11 cellular contexts compared by ENCODE assay signal in the genomic region with DNA sequence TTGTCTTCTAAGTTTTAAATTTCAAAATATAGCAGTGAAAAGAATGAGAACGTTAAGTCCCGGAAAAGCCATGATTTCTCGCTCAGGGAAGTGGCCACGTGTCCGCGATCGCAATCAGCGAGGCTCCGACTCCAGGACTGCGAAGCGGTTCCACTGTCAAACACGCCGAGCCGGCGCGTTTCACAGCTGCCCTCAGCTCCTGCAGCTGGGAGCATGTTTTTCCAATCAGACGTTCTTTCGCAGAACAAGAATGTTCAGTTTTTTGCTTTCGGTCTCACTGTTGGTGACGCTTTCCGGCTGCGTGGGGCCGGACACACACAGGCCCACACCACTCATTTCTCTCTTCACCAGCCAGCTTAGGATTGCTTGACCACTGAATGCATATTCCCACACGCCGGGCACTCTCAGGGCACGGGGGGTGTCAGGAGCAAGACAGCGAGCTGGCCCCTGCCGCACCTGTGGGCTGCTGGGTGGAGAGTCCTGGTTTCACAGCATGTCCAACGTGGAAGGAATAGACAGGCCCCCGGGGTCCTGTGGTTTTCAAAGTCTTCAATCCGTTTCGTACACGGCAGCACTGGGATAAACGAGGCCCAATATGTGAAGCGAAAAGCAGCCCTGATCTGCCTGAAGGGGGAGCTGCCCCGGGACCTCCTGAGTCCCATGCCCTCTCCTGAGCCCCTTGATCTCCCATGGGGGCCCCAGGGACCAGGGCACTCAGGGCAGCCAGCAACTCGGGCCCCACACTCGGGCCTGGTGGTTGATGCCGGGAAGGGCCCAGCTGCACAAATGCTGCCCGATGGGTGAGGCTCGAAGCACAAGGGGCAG. TPM values are rescaled to one million over a fixed set of nuclear protein-coding genes. Genes with fewer than 3 reads are reported as not detected.
DNase-seq lines count a peak whose midpoint lies in the region; ATAC-seq and TF ChIP-seq lines count a peak whose summit lies in the region.
"Had no signal": no experiment of that assay in that cellular context is flagged by ENCODE, and none has a peak within 500 bp of the region (broad histone marks: within the 10 kb centered on the region; RNA-seq: fewer than 3 reads in every experiment).

No MANE protein-coding gene starts in this region.

- H3K4me3 Mint-ChIP-seq in nephron progenitor cell, result no peak overlapping the region
- no peak overlapping the region for H3K4me3 Mint-ChIP-seq in activated T-cell treated with anti-CD3 and anti-CD28 coated beads, Interleukin-2, amount 50 U/mL, for 24 hours
- no peak overlapping the region for H3K4me3 Mint-ChIP-seq in naive thymus-derived CD4-positive, alpha-beta T cell

- DNase-seq in Right ventricle myocardium inferior (ENCODE audit: missing footprints), result peak; percentile 78
- DNase-seq in cardiac septum (ENCODE audit: low spot score), result no peak
- DNase-seq in nephron progenitor cell, result no peak
- no peak for DNase-seq in vagina (ENCODE audit: extremely low spot score in 2 of 2)
- DNase-seq in Kasumi-1 (lab: John Stamatoyannopoulos, UW), result no peak
- DNase-seq in activated T-cell treated with anti-CD3 and anti-CD28 coated beads, Interleukin-2, amount 50 U/mL, for 24 hours, result no peak
- no peak for DNase-seq in naive thymus-derived CD4-positive, alpha-beta T cell
- DNase-seq: activated T-cell treated with anti-CD3 and anti-CD28 coated beads for 4 hours, NCI-H1092 treated with DMSO at 0.1 percent for 48 hours had no signal

- no peaks in the 10 kb centered on the region for H3K27me3 ChIP-seq in gastroesophageal sphincter
- no peaks in the 10 kb centered on the region for H3K27me3 ChIP-seq in vagina
- H3K27me3 ChIP-seq in naive thymus-derived CD4-positive, alpha-beta T cell (ENCODE audit: control insufficient read depth in 2 of 2, insufficient read depth in 2 of 2, low read length in 2 of 2), result no peaks in the 10 kb centered on the region

- no peaks in the 10 kb centered on the region for H3K36me3 ChIP-seq in gastroesophageal sphincter
- no peaks in the 10 kb centered on the region for H3K36me3 ChIP-seq in vagina
- no peaks in the 10 kb centered on the region for H3K36me3 ChIP-seq in naive thymus-derived CD4-positive, alpha-beta T cell (ENCODE audit: control insufficient read depth in 2 of 3, insufficient read depth in 3 of 3, low read length in 3 of 3)

- no peak overlapping the region for H3K4me3 ChIP-seq in gastroesophageal sphincter
- no peak overlapping the region for H3K4me3 ChIP-seq in vagina
- H3K4me3 ChIP-seq in naive thymus-derived CD4-positive, alpha-beta T cell (ENCODE audit: low read length), result no peak overlapping the region
- H3K4me3 ChIP-seq: A549 had no signal

- H3K9me3 ChIP-seq in gastroesophageal sphincter (no peaks in the 10 kb centered on the region), vagina (no peaks in the 10 kb centered on the region)
- no peaks in the 10 kb centered on the region for H3K9me3 ChIP-seq in naive thymus-derived CD4-positive, alpha-beta T cell (ENCODE audit: control insufficient read depth in 2 of 3, low read length in 3 of 3)
- H3K9me3 ChIP-seq: A549 had no signal

- POLR2A ChIA-PET in naive thymus-derived CD4-positive, alpha-beta T cell (lab: Charles Lee), result no interaction called here

- intact Hi-C loops in Right ventricle myocardium inferior (cut with DNase I), result loop anchor here (2.0 to 5.0 kb wide), 2 partner anchors 39 to 55 kb away; no protein-coding TSS in a partner anchor
- intact Hi-C loops in cardiac septum (cut with DNase I), result loop anchor here (2.0 kb wide), 2 partner anchors 39 to 57 kb away; no protein-coding TSS in a partner anchor
- intact Hi-C loops in vagina (cut with DNase I), result loop anchor here (5.0 kb wide), 1 partner anchor 55 kb away; no protein-coding TSS in a partner anchor
- intact Hi-C loops in naive thymus-derived CD4-positive, alpha-beta T cell (cut with micrococcal nuclease), result no loop called here

- TF ChIP-seq EP300 in gastroesophageal sphincter (IDR thresholded peaks at IDR 0.05), result no peak

- H3K27ac Mint-ChIP-seq in nephron progenitor cell, result no peak overlapping the region
- no peak overlapping the region for H3K27ac Mint-ChIP-seq in activated T-cell treated with anti-CD3 and anti-CD28 coated beads, Interleukin-2, amount 50 U/mL, for 24 hours
- no peak overlapping the region for H3K27ac Mint-ChIP-seq in naive thymus-derived CD4-positive, alpha-beta T cell

- 29 to 85% methylated on average over 5 to 25 of the region's 41 CpGs for WGBS in gastroesophageal sphincter (ENCODE audit: low coverage in 1 of 2), 2 donors

- CTCF ChIA-PET in naive thymus-derived CD4-positive, alpha-beta T cell (lab: Charles Lee), result no interaction called here

- peaks cover 14% of the 10 kb centered on the region for H3K27me3 Mint-ChIP-seq in nephron progenitor cell (ENCODE audit: low read depth, poor library complexity)
- H3K27me3 Mint-ChIP-seq in activated T-cell treated with anti-CD3 and anti-CD28 coated beads, Interleukin-2, amount 50 U/mL, for 24 hours, result peaks cover 29% of the 10 kb centered on the region
- peaks cover 7 to 31% (median 13%) of the 10 kb centered on the region in 5 donors for H3K27me3 Mint-ChIP-seq in naive thymus-derived CD4-positive, alpha-beta T cell

- H3K9me3 Mint-ChIP-seq in nephron progenitor cell, result no peaks in the 10 kb centered on the region
- H3K9me3 Mint-ChIP-seq in activated T-cell treated with anti-CD3 and anti-CD28 coated beads, Interleukin-2, amount 50 U/mL, for 24 hours, result no peaks in the 10 kb centered on the region
- no peaks in the 10 kb centered on the region for H3K9me3 Mint-ChIP-seq in naive thymus-derived CD4-positive, alpha-beta T cell

- H3K27ac ChIP-seq in gastroesophageal sphincter (peak overlapping the region in 3 of 4 donors; percentile 57 to 80 (median 80)), vagina (peak overlapping the region; percentile 91)
- H3K27ac ChIP-seq in naive thymus-derived CD4-positive, alpha-beta T cell (ENCODE audit: low read depth, low read length), result no peak overlapping the region

- ATAC-seq in Right ventricle myocardium inferior (peak; percentile 73), gastroesophageal sphincter (peak; percentile 71)
- no peak for ATAC-seq in naive thymus-derived CD4-positive, alpha-beta T cell
- ATAC-seq: A549 had no signal

- TF ChIP-seq POLR2A in gastroesophageal sphincter (IDR thresholded peaks at IDR 0.05), result no peak
- TF ChIP-seq POLR2A in vagina (IDR thresholded peaks at IDR 0.05), result no peak

- H3K4me1 Mint-ChIP-seq in nephron progenitor cell, result peaks cover 95% of the 10 kb centered on the region
- peaks cover 3% of the 10 kb centered on the region for H3K4me1 Mint-ChIP-seq in activated T-cell treated with anti-CD3 and anti-CD28 coated beads, Interleukin-2, amount 50 U/mL, for 24 hours (ENCODE audit: low read depth)
- H3K4me1 Mint-ChIP-seq in naive thymus-derived CD4-positive, alpha-beta T cell, result peaks cover 0 to 15% (median 5%) of the 10 kb centered on the region in 7 donors

- no peaks in the 10 kb centered on the region for H3K36me3 Mint-ChIP-seq in nephron progenitor cell (ENCODE audit: low read depth)
- no peaks in the 10 kb centered on the region for H3K36me3 Mint-ChIP-seq in activated T-cell treated with anti-CD3 and anti-CD28 coated beads, Interleukin-2, amount 50 U/mL, for 24 hours (ENCODE audit: low read depth)
- no peaks in the 10 kb centered on the region for H3K36me3 Mint-ChIP-seq in naive thymus-derived CD4-positive, alpha-beta T cell

- H3K4me1 ChIP-seq in gastroesophageal sphincter, result peaks cover 0 to 38% (median 9%) of the 10 kb centered on the region in 3 donors
- peaks cover 39% of the 10 kb centered on the region for H3K4me1 ChIP-seq in vagina
- no peaks in the 10 kb centered on the region for H3K4me1 ChIP-seq in naive thymus-derived CD4-positive, alpha-beta T cell (ENCODE audit: control insufficient read depth in 2 of 2, insufficient read depth in 2 of 2, low read length in 2 of 2)

- TF ChIP-seq CTCF in gastroesophageal sphincter (IDR thresholded peaks at IDR 0.05) (no peak), nephron progenitor cell (IDR thresholded peaks at IDR 0.05) (peak; percentile 19), vagina (IDR thresholded peaks at IDR 0.05) (no peak)

RNA-seq across cellular contexts. Expression of gene COL18A1, which starts 47.3 kb away (rescaled TPM):
- total RNA-seq in Right ventricle myocardium inferior (51.6 TPM), cardiac septum (77.0 TPM), gastroesophageal sphincter (100 to 1,000 TPM in 1 of 4 donors, 10 to 100 TPM in 3; 69.3 to 116 (median 78.4) TPM), vagina (86.7 TPM)
- total RNA-seq in naive thymus-derived CD4-positive, alpha-beta T cell, result 10 to 100 TPM in 4 of 5 experiments, 1 to 10 TPM in 1; 9.0 to 89.8 (median 15.4) TPM
- polyA plus RNA-seq in naive thymus-derived CD4-positive, alpha-beta T cell, result 10 to 100 TPM in 1 of 2 donors, 1 to 10 TPM in 1; 7.0 to 15.5 TPM

Comparison
In these comparisons a context has a peak if more than half of its experiments do, and no peak if none do; other contexts are left out.
1. intact Hi-C loops: an anchor here in Right ventricle myocardium inferior (2.0 to 5.0 kb wide), cardiac septum (2.0 kb wide) and vagina (5.0 kb wide); none called in naive thymus-derived CD4-positive, alpha-beta T cell.